In the genomic region with DNA sequence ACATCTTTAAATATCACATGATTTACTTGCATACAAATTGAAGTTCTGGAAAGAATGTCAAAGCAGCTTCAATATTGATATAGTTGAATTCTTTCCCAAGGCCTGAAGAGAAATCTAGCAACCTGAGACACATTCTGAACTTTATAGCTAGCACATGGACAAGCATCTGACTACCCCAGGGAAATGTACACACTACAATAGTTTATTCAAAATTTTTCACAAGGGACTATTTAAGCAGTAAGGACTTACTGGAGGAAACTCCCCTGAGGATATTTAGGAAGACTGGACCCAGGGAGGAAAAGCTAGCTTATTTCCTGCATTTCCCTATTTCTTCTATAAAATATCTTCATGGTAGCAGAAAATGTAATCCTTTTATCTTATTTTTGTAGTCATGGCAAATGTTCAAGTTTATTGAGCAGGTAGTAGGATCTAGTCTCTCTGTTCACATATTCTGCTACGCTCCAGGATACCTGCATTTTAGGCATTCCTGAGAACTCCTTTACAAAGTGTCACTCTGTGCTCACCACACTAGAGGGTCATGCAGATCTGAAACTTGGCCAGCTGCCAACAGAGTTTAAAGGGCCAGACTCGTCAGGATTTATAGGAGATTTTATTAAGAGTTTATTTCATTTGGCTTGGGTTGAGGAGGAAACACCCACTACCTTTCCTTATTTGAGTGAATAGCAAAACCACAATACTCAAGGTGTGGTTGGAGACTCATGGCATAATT, we compare ENCODE assay signal across 9 cellular contexts.
A peak's percentile ranks its signal among the peaks of the same experiment; 100 is the strongest.
DNase-seq lines count a peak whose midpoint lies in the region; ATAC-seq and TF ChIP-seq lines count a peak whose summit lies in the region.
"Had no signal": no experiment of that assay in that cellular context is flagged by ENCODE, and none has a peak within 500 bp of the region (broad histone marks: within the 10 kb centered on the region; RNA-seq: fewer than 3 reads in every experiment).

No MANE protein-coding gene starts in this region.

- H3K27me3 Mint-ChIP-seq in glutamatergic neuron (ENCODE audit: unreplicated experiment) = no peaks in the 10 kb centered on the region

- H3K9ac ChIP-seq in HUES48 (ENCODE audit: low read depth, low read length) = no peak overlapping the region

- H3K36me3 Mint-ChIP-seq in glutamatergic neuron (ENCODE audit: unreplicated experiment) = no peaks in the 10 kb centered on the region

- H3K4me1 ChIP-seq in HUES48 (ENCODE audit: control insufficient read depth, insufficient read depth, low read length) (peaks cover 22% of the 10 kb centered on the region), Peyer's patch (no peaks in the 10 kb centered on the region)

- ATAC-seq in GM18517 (IDR thresholded peaks at IDR 0.05; ENCODE audit: unreplicated experiment) = no peak

- no peak overlapping the region for H3K4me3 Mint-ChIP-seq in glutamatergic neuron (ENCODE audit: unreplicated experiment)
- H3K4me3 Mint-ChIP-seq: activated T-helper 1 cell treated with anti-CD3 and anti-CD28 coated beads, Interleukin-12 subunit alpha, Interleukin-12 subunit beta, Interleukin-2, Interleukin-4 antibody, amounts not matched to agents 30 ng/mL and 10 ng/mL and 1 ng/mL, durations not matched to agents 14 hours and 24 hours and 36 hours had no signal

- DNase-seq in Peyer's patch (peak in 2 of 3 donors; percentile 16 to 45), glutamatergic neuron (peak; percentile 25), retinal pigment epithelial cell (ENCODE audit: low read depth) (peak; percentile 32), NCI-H2196 (lab: John Stamatoyannopoulos, UW; ENCODE audit: unreplicated experiment) (no peak)
- no peak for DNase-seq in activated naive CD4-positive, alpha-beta T cell treated with anti-CD3 and anti-CD28 coated beads, Interleukin-2, amount 50 U/mL, for 16 hours

- H3K36me3 ChIP-seq in HUES48 (ENCODE audit: control insufficient read depth, insufficient read depth, low read length) = no peaks in the 10 kb centered on the region
- H3K36me3 ChIP-seq in Peyer's patch = no peaks in the 10 kb centered on the region
- H3K36me3 ChIP-seq: neutrophil had no signal

- H3K27ac ChIP-seq in HUES48 (ENCODE audit: low read depth, low read length) (peak overlapping the region; percentile 26), Peyer's patch (no peak overlapping the region)
- H3K27ac ChIP-seq: neutrophil had no signal

- H3K9me3 Mint-ChIP-seq in glutamatergic neuron (ENCODE audit: unreplicated experiment) = no peaks in the 10 kb centered on the region
- H3K9me3 Mint-ChIP-seq: activated T-helper 1 cell treated with anti-CD3 and anti-CD28 coated beads, Interleukin-12 subunit alpha, Interleukin-12 subunit beta, Interleukin-2, Interleukin-4 antibody, amounts not matched to agents 30 ng/mL and 10 ng/mL and 1 ng/mL, durations not matched to agents 14 hours and 24 hours and 36 hours had no signal

- TF ChIP-seq CTCF in Peyer's patch (IDR thresholded peaks at IDR 0.05) = no peak
- TF ChIP-seq CTCF in glutamatergic neuron (IDR thresholded peaks at IDR 0.05; ENCODE audit: partially characterized antibody, unreplicated experiment) = no peak
- TF ChIP-seq CTCF in retinal pigment epithelial cell (conservative IDR thresholded peaks at IDR 0.05; ENCODE audit: low read depth, low read length) = no peak

- H3K4me3 ChIP-seq in HUES48 (ENCODE audit: low read depth, low read length) = no peak overlapping the region
- H3K4me3 ChIP-seq in Peyer's patch = no peak overlapping the region
- H3K4me3 ChIP-seq in retinal pigment epithelial cell (ENCODE audit: low read length) = no peak overlapping the region

- H3K9me3 ChIP-seq in HUES48 (ENCODE audit: control insufficient read depth, insufficient read depth, low read length) (no peaks in the 10 kb centered on the region), Peyer's patch (no peaks in the 10 kb centered on the region)
- H3K9me3 ChIP-seq: neutrophil had no signal

- no peak overlapping the region for H3K27ac Mint-ChIP-seq in glutamatergic neuron (ENCODE audit: unreplicated experiment)
- H3K27ac Mint-ChIP-seq: activated T-helper 1 cell treated with anti-CD3 and anti-CD28 coated beads, Interleukin-12 subunit alpha, Interleukin-12 subunit beta, Interleukin-2, Interleukin-4 antibody, amounts not matched to agents 30 ng/mL and 10 ng/mL and 1 ng/mL, durations not matched to agents 14 hours and 24 hours and 36 hours had no signal

- H3K4me1 Mint-ChIP-seq in glutamatergic neuron (ENCODE audit: low read depth, unreplicated experiment) = peaks cover 3% of the 10 kb centered on the region

- no peak for TF ChIP-seq POLR2A in Peyer's patch (IDR thresholded peaks at IDR 0.05)

- no peaks in the 10 kb centered on the region for H3K27me3 ChIP-seq in HUES48 (ENCODE audit: control insufficient read depth, insufficient read depth, low read length)
- no peaks in the 10 kb centered on the region for H3K27me3 ChIP-seq in Peyer's patch
- H3K27me3 ChIP-seq: neutrophil had no signal

Comparison
In these comparisons a context has a peak if more than half of its experiments do, and no peak if none do; other contexts are left out.
1. DNase-seq: peak in Peyer's patch (2 of 3), glutamatergic neuron (single experiment) and retinal pigment epithelial cell (single experiment); none in activated naive CD4-positive, alpha-beta T cell treated with anti-CD3 and anti-CD28 coated beads, Interleukin-2, amount 50 U/mL, for 16 hours (single experiment) and NCI-H2196 (single experiment).